ENCODE assay signal across 20 cellular contexts in genomic region chr3:147328711-147329110, GRCh38.
"Had no signal": no experiment of that assay in that cellular context is flagged by ENCODE, and none has a peak within 500 bp of the region (broad histone marks: within the 10 kb centered on the region; RNA-seq: fewer than 3 reads in every experiment).

No MANE protein-coding gene starts in this region.

- H3K9ac ChIP-seq: SK-N-SH had no signal

- H3K27me3 ChIP-seq: MG63 had no signal

- DNase-seq: IMR-90, Karpas-422, KG1, MG63, NCI-H1092, NCI-H1105 treated with DMSO at 0.1 percent for 48 hours, NCI-H1417 treated with DMSO at 0.1 percent for 48 hours, NCI-H146, NCI-H1694 treated with DMSO at 0.1 percent for 48 hours, NCI-H1930, NCI-H2081, NCI-H2107, NCI-H2227 treated with DMSO at 0.1 percent for 48 hours, NCI-H524 treated with DMSO at 0.1 percent for 48 hours, NCI-H69, NCI-H774, SHP77, SK-N-SH, SW 1271 had no signal

- H3K4me3 ChIP-seq: MG63 had no signal

- H3K27ac ChIP-seq: RWPE1 had no signal

- H3K9me3 ChIP-seq: MG63, SK-N-SH had no signal

- H3K36me3 ChIP-seq: MG63 had no signal

- H3K4me2 ChIP-seq: SK-N-SH had no signal
